Comparison of ENCODE assay signal across 9 cellular contexts in the genomic region with DNA sequence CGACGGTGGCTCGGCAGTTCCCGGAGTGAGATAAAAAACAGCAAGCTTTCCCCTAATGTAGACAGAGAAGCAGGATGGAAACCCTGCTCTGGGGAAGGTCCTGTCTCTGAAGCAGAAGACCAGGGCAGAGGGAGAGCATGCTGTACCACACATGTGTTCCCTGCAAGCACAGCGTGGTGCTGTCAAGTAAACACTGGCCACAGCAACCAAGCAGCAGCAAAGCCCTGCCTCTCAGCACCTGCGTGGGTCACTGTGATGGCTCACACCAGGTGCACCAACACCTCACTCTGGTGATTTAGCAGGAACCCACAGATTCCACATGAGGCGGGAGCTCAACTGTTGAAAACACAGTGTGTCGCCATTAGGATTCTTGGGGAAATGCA.
DNase-seq lines count a peak whose midpoint lies in the region; ATAC-seq, FAIRE-seq and TF ChIP-seq lines count a peak whose summit lies in the region.
"Had no signal": no experiment of that assay in that cellular context is flagged by ENCODE, and none has a peak within 500 bp of the region (broad histone marks: within the 10 kb centered on the region; RNA-seq: fewer than 3 reads in every experiment).

No MANE protein-coding gene starts in this region.

- TF ChIP-seq EP300 in K562 (IDR thresholded peaks at IDR 0.05; ENCODE audit: low read length) = no peak

- H3K9me1 ChIP-seq in K562 (ENCODE audit: control insufficient read depth, insufficient read depth, low read length) = no peaks in the 10 kb centered on the region

- FAIRE-seq in K562 (lab: Jason Lieb, UNC) = no peak

- no peak overlapping the region for H3K27ac ChIP-seq in K562 (ENCODE audit: extremely low read depth, low read depth, low read length)
- peak overlapping the region; percentile 43 for H3K27ac ChIP-seq in lower lobe of right lung

- BruUV-seq in K562 (replicated peaks; lab: Mats Ljungman, UMichigan) = no TSS peak

- peak; percentile 52 for ATAC-seq in HG03045 (IDR thresholded peaks at IDR 0.05; ENCODE audit: unreplicated experiment)
- peak; percentile 15 for ATAC-seq in K562
- peak; percentile 49 to 66 for ATAC-seq in lower lobe of right lung
- no peak for ATAC-seq in GM21737 (IDR thresholded peaks at IDR 0.05; ENCODE audit: unreplicated experiment)
- no peak for ATAC-seq in GM21528 (IDR thresholded peaks at IDR 0.05; ENCODE audit: low FRiP score, unreplicated experiment)

- POLR2A ChIA-PET in K562 (lab: Yijun Ruan, JAX) = interaction anchor here (0.6 to 1.4 kb wide), 2 partner anchors 24 to 172 kb away, joined by 3 to 4 read pairs; no protein-coding TSS in a partner anchor

- TF ChIP-seq POLR2A in K562 (conservative IDR thresholded peaks at IDR 0.05) = no peak

- H3K4me3 ChIP-seq in AG10803 (ENCODE audit: low read length) (peak overlapping the region; percentile 4; the same call in 1 of the 2 replicates), K562 (no peak overlapping the region), lower lobe of right lung (no peak overlapping the region)

- TF ChIP-seq CTCF in AG10803 (conservative IDR thresholded peaks at IDR 0.05; ENCODE audit: low read length) = no peak
- no peak for TF ChIP-seq CTCF in K562 (IDR thresholded peaks at IDR 0.05 in 2 of 3, conservative IDR thresholded peaks at IDR 0.05 in 1 of 3; ENCODE audit: insufficient read depth in 2 of 3, low read depth in 1 of 3, low read length in 3 of 3)
- no peak for TF ChIP-seq CTCF in lower lobe of right lung (IDR thresholded peaks at IDR 0.05)

- H2AFZ ChIP-seq in K562 (ENCODE audit: low read depth, low read length) = no peak overlapping the region

- WGBS in K562 (ENCODE audit: insufficient coverage, low coverage, missing lambda C conversion rate) = 1% methylated on average over 8 of the region's 8 CpGs

- H3K4me1 ChIP-seq in K562 (replicated peaks in 1 of 2; ENCODE audit: control insufficient read depth in 2 of 2, insufficient read depth in 2 of 2, low read length in 2 of 2) (peaks cover 7 to 20% of the 10 kb centered on the region in 2 experiments; a peak in 4 of 5 replicates), lower lobe of right lung (peaks cover 24% of the 10 kb centered on the region)

- H3K27me3 ChIP-seq in K562 (ENCODE audit: control insufficient read depth in 2 of 2, insufficient read depth in 2 of 2, low read length in 2 of 2) (peaks cover 8 to 22% of the 10 kb centered on the region in 2 experiments), lower lobe of right lung (ENCODE audit: low read depth) (no peaks in the 10 kb centered on the region)

- TF ChIP-seq RAD21 in K562 (CRISPR knock-in tag; conservative IDR thresholded peaks at IDR 0.05 in 1 of 2, IDR thresholded peaks at IDR 0.05 in 1 of 2) = no peak

- peak; percentile 4 for DNase-seq in AG10803 (ENCODE audit: low read depth)
- peak in 1 of 4 experiments; percentile 11 for DNase-seq in K562 (ENCODE audit: extremely low read depth in 1 of 4, low spot score in 3 of 4)
- no peak for DNase-seq in lower lobe of right lung
- no peak for DNase-seq in NCI-H524 treated with DMSO at 0.1 percent for 48 hours (lab: John Stamatoyannopoulos, UW)
- no peak for DNase-seq in NCI-H524 (lab: John Stamatoyannopoulos, UW)
- DNase-seq: effector CD4-positive, alpha-beta T cell had no signal

- peak overlapping the region in 1 of 2 experiments; percentile 54; a peak in 1 of 4 replicates for H3K9ac ChIP-seq in K562 (ENCODE audit: insufficient read depth in 1 of 2, low read depth in 2 of 2, low read length in 2 of 2)

- in situ Hi-C loops in K562 (cut with MboI) = no loop called here

- intact Hi-C loops in K562 (cut with micrococcal nuclease) (loop anchor here (1.0 to 5.0 kb wide), 2 partner anchors 63 to 76 kb away; a partner anchor contains a TSS), lower lobe of right lung (cut with DNase I) (no loop called here)

- H3K4me2 ChIP-seq in K562 (ENCODE audit: insufficient read depth, low read length) = peak overlapping the region; percentile 49

- H3K9me3 ChIP-seq in K562 (replicated peaks; ENCODE audit: control insufficient read depth, insufficient read depth, low read depth, low read length) (no peaks in the 10 kb centered on the region), lower lobe of right lung (no peaks in the 10 kb centered on the region)

- H4K20me1 ChIP-seq in K562 (replicated peaks; ENCODE audit: control insufficient read depth, insufficient read depth, low read length) = peaks cover 15% of the 10 kb centered on the region; the same call in 1 of the 2 replicates

- no peaks in the 10 kb centered on the region for H3K79me2 ChIP-seq in K562 (ENCODE audit: control insufficient read depth, insufficient read depth, low read length)

- no peaks in the 10 kb centered on the region for H3K36me3 ChIP-seq in K562 (ENCODE audit: control insufficient read depth, insufficient read depth, low read length)
- H3K36me3 ChIP-seq in lower lobe of right lung = no peaks in the 10 kb centered on the region

- CTCF ChIA-PET in K562 (lab: Yijun Ruan, JAX; ENCODE audit: low intra/inter-chr PET ratio) = no interaction called here

TF ChIP-seq in K562, 482 proteins besides CTCF, POLR2A, EP300 and RAD21:
- no peak for TF ChIP-seq ATF1 (CRISPR knock-in tag; IDR thresholded peaks at IDR 0.05)
- no peak for TF ChIP-seq ATF1 (tag; IDR thresholded peaks at IDR 0.05)
- TF ChIP-seq SNRNP70 (optimal IDR thresholded peaks at IDR 0.05; ENCODE audit: low read depth, low read length) = no peak
- TF ChIP-seq ZNF347 (CRISPR knock-in tag; IDR thresholded peaks at IDR 0.05; ENCODE audit: low read depth) = no peak
- TF ChIP-seq CBX8 (IDR thresholded peaks at IDR 0.05; ENCODE audit: borderline replicate concordance, extremely low read depth, low read depth, low read length, poor library complexity, severe bottlenecking) = no peak
- no peak for TF ChIP-seq ZNF174 (CRISPR knock-in tag; IDR thresholded peaks at IDR 0.05)
- TF ChIP-seq, protein P1, sequence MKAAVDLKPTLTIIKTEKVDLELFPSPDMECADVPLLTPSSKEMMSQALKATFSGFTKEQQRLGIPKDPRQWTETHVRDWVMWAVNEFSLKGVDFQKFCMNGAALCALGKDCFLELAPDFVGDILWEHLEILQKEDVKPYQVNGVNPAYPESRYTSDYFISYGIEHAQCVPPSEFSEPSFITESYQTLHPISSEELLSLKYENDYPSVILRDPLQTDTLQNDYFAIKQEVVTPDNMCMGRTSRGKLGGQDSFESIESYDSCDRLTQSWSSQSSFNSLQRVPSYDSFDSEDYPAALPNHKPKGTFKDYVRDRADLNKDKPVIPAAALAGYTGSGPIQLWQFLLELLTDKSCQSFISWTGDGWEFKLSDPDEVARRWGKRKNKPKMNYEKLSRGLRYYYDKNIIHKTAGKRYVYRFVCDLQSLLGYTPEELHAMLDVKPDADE (conservative IDR thresholded peaks at IDR 0.05; ENCODE audit: control insufficient read depth, low read depth, low read length) = no peak
- TF ChIP-seq CREM (IDR thresholded peaks at IDR 0.05; ENCODE audit: low read depth) = no peak
- TF ChIP-seq ZNF146 (CRISPR knock-in tag; IDR thresholded peaks at IDR 0.05; ENCODE audit: unreplicated experiment) = no peak
- no peak for TF ChIP-seq POLR2B (IDR thresholded peaks at IDR 0.05; ENCODE audit: low read depth, partially characterized antibody)
- TF ChIP-seq PHF20 (IDR thresholded peaks at IDR 0.05; ENCODE audit: partially characterized antibody) = no peak
- TF ChIP-seq CREB1 (IDR thresholded peaks at IDR 0.05) = no peak
- no peak for TF ChIP-seq CREB1 (CRISPR knock-in tag; IDR thresholded peaks at IDR 0.05)
- TF ChIP-seq, protein P2, sequence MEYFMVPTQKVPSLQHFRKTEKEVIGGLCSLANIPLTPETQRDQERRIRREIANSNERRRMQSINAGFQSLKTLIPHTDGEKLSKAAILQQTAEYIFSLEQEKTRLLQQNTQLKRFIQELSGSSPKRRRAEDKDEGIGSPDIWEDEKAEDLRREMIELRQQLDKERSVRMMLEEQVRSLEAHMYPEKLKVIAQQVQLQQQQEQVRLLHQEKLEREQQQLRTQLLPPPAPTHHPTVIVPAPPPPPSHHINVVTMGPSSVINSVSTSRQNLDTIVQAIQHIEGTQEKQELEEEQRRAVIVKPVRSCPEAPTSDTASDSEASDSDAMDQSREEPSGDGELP (CRISPR knock-in tag; IDR thresholded peaks at IDR 0.05; ENCODE audit: borderline replicate concordance) = no peak
- no peak for TF ChIP-seq TSC22D4 (tag; IDR thresholded peaks at IDR 0.05)
- no peak for TF ChIP-seq DDX20 (tag; IDR thresholded peaks at IDR 0.05; ENCODE audit: low read depth)
- no peak for TF ChIP-seq ZSCAN32 (CRISPR knock-in tag; IDR thresholded peaks at IDR 0.05)
- TF ChIP-seq MAFK (IDR thresholded peaks at IDR 0.05; ENCODE audit: low read length) = no peak
- no peak for TF ChIP-seq ETV6 (IDR thresholded peaks at IDR 0.05; ENCODE audit: borderline replicate concordance in 1 of 2, low read depth in 2 of 2, low read length in 1 of 2)
- TF ChIP-seq ETV6 (CRISPR knock-in tag; IDR thresholded peaks at IDR 0.05; ENCODE audit: borderline replicate concordance) = no peak
TF ChIP-seq in K562: peak in this region for 0.

Comparison
In these comparisons a context has a peak if more than half of its experiments do, and no peak if none do; other contexts are left out.
1. ATAC-seq: peak in HG03045 (single experiment), K562 (single experiment) and lower lobe of right lung (2 of 2); none in GM21737 (single experiment) and GM21528 (single experiment).